7 cellular contexts compared by ENCODE assay signal in genomic region chr14:74493343-74494261, GRCh38. TPM values are rescaled to one million over a fixed set of nuclear protein-coding genes. Genes with fewer than 3 reads are reported as not detected.
A peak's percentile ranks its signal among the peaks of the same experiment; 100 is the strongest.
DNase-seq lines count a peak whose midpoint lies in the region; ATAC-seq, FAIRE-seq and TF ChIP-seq lines count a peak whose summit lies in the region.

Gene ISCA2 (plus strand): TSS chr14:74493765. CDS start chr14:74493775, 10 bp downstream.

- peak within 1 kb of the TSS; percentile 83 for H3K27ac ChIP-seq in astrocyte (ENCODE audit: low read depth, low read length)

- DNase-seq in NCI-H2029 (lab: John Stamatoyannopoulos, UW): peak; percentile 99
- peak; percentile 100 for DNase-seq in T-helper 22 cell (ENCODE audit: low read depth)
- DNase-seq in astrocyte (ENCODE audit: low read depth): peak; percentile 96
- peak; percentile 99 for DNase-seq in hepatic stellate cell (ENCODE audit: low spot score)
- peak; percentile 97 for DNase-seq in renal cortical epithelial cell (ENCODE audit: low read depth)

- peak within 1 kb of the TSS; percentile 96 for H3K4me2 ChIP-seq in astrocyte (ENCODE audit: low read length)

- H3K79me2 ChIP-seq in astrocyte (ENCODE audit: insufficient read depth, low read length): peaks cover 31% of the 10 kb centered on the region

- H3K4me3 ChIP-seq in astrocyte (ENCODE audit: insufficient read depth, low read depth, low read length): peak within 1 kb of the TSS; percentile 94

- no peaks in the 10 kb centered on the region for H3K36me3 ChIP-seq in astrocyte (ENCODE audit: insufficient read depth, low read length)

- peak within 1 kb of the TSS; percentile 95 for H2AFZ ChIP-seq in astrocyte (ENCODE audit: low read depth, low read length)

- no peaks in the 10 kb centered on the region for H3K9me3 Mint-ChIP-seq in astrocyte (ENCODE audit: unreplicated experiment)

- no peaks in the 10 kb centered on the region for H3K27me3 ChIP-seq in astrocyte (ENCODE audit: insufficient read depth, low read length)

- peak within 1 kb of the TSS; percentile 97 for H3K9ac ChIP-seq in astrocyte (ENCODE audit: low read length)

- no peak for FAIRE-seq in astrocyte (lab: Jason Lieb, UNC)

- H3K4me3 Mint-ChIP-seq in astrocyte (ENCODE audit: unreplicated experiment): peak within 1 kb of the TSS; percentile 92

- H3K4me1 ChIP-seq in astrocyte (ENCODE audit: insufficient read depth, low read length): peaks cover 31% of the 10 kb centered on the region

- H3K27me3 Mint-ChIP-seq in astrocyte (ENCODE audit: low read depth, unreplicated experiment): no peaks in the 10 kb centered on the region

- no peak for TF ChIP-seq CTCF in astrocyte (IDR thresholded peaks at IDR 0.05; ENCODE audit: insufficient read depth, low read depth, low read length)

- peak within 1 kb of the TSS; percentile 48 for H3K27ac Mint-ChIP-seq in astrocyte (ENCODE audit: unreplicated experiment)

- H4K20me1 ChIP-seq in astrocyte (ENCODE audit: insufficient read depth, low read length): peaks cover 20% of the 10 kb centered on the region

- H3K36me3 Mint-ChIP-seq in astrocyte (ENCODE audit: low read depth, unreplicated experiment): peaks cover 2% of the 10 kb centered on the region

- TF ChIP-seq POLR2A in GM18505 (IDR thresholded peaks at IDR 0.05; ENCODE audit: borderline replicate concordance, extremely low read depth, insufficient read depth, insufficient read length): peak; percentile 77

- peaks cover 16% of the 10 kb centered on the region for H3K4me1 Mint-ChIP-seq in astrocyte (ENCODE audit: low read depth, unreplicated experiment)

- ATAC-seq in GM18505 (IDR thresholded peaks at IDR 0.05; ENCODE audit: unreplicated experiment) (peak; percentile 81), HG02973 (IDR thresholded peaks at IDR 0.05; ENCODE audit: unreplicated experiment) (peak; percentile 82)

- H3K9me3 ChIP-seq in astrocyte (ENCODE audit: insufficient read depth, low read depth, low read length): no peaks in the 10 kb centered on the region

RNA-seq across cellular contexts. Expression of gene ISCA2, which starts in this region (rescaled TPM):
- total RNA-seq in astrocyte (21.2 and 23.6 TPM in 2 replicates), renal cortical epithelial cell (14.9 and 15.5 TPM in 2 replicates)

Comparison
In these comparisons a context has a peak if more than half of its experiments do, and no peak if none do; other contexts are left out.
1. Peak in every context shown above with its lines: DNase-seq, ATAC-seq, H3K4me3 ChIP-seq and H3K27ac ChIP-seq.